Comparison of ENCODE assay signal across 9 cellular contexts in genomic region chr16:54931757-54932660, GRCh38. TPM values are rescaled to one million over a fixed set of nuclear protein-coding genes. Genes with fewer than 3 reads are reported as not detected.
A peak's percentile ranks its signal among the peaks of the same experiment; 100 is the strongest.
DNase-seq lines count a peak whose midpoint lies in the region; ATAC-seq, FAIRE-seq and TF ChIP-seq lines count a peak whose summit lies in the region.
"Had no signal": no experiment of that assay in that cellular context is flagged by ENCODE, and none has a peak within 500 bp of the region (broad histone marks: within the 10 kb centered on the region; RNA-seq: fewer than 3 reads in every experiment).

No MANE protein-coding gene starts in this region.

- TF ChIP-seq CTCF in heart left ventricle (IDR thresholded peaks at IDR 0.05) (no peak), keratinocyte (optimal IDR thresholded peaks at IDR 0.05 in 1 of 3, IDR thresholded peaks at IDR 0.05 in 1 of 3, conservative IDR thresholded peaks at IDR 0.05 in 1 of 3; ENCODE audit: extremely low read depth in 1 of 3, insufficient read depth in 2 of 3, low read length in 3 of 3) (no peak), HepG2 (CRISPR knock-in tag; IDR thresholded peaks at IDR 0.05) (no peak)

- peaks cover 14% of the 10 kb centered on the region for H3K36me3 Mint-ChIP-seq in activated naive CD8-positive, alpha-beta T cell treated with anti-CD3 and anti-CD28 coated beads for 36 hours

- H3K4me3 ChIP-seq in heart left ventricle (peak overlapping the region; percentile 57 to 86 (median 74)), keratinocyte (ENCODE audit: control insufficient read depth in 2 of 3, extremely low read depth in 1 of 3, insufficient read depth in 2 of 3, low read depth in 1 of 3, low read length in 3 of 3) (peak overlapping the region; percentile 78 to 91 (median 88)), HepG2 (replicated peaks in 1 of 3; ENCODE audit: insufficient read depth in 1 of 3, low read depth in 2 of 3, low read length in 3 of 3) (no peak overlapping the region)

- POLR2A ChIA-PET in HepG2 (lab: Yijun Ruan, JAX) = no interaction called here

- H3K9ac ChIP-seq in keratinocyte (ENCODE audit: control insufficient read depth, extremely low read depth, insufficient read depth, low read length) (peak overlapping the region; percentile 94), HepG2 (ENCODE audit: insufficient read depth, low read depth, low read length) (no peak overlapping the region)

- H3K4me3 Mint-ChIP-seq in activated naive CD8-positive, alpha-beta T cell treated with anti-CD3 and anti-CD28 coated beads for 36 hours = peak overlapping the region; percentile 59

- WGBS in heart left ventricle, 4 donors = 14 to 28% (median 20%) methylated on average over 36 to 61 of the region's 61 CpGs
- 80% methylated on average over 59 of the region's 61 CpGs for WGBS in HepG2 (ENCODE audit: low lambda C conversion rate)

- no peaks in the 10 kb centered on the region for H3K9me3 ChIP-seq in heart left ventricle
- H3K9me3 ChIP-seq in keratinocyte (ENCODE audit: control insufficient read depth, low read depth, low read length) = no peaks in the 10 kb centered on the region
- no peaks in the 10 kb centered on the region for H3K9me3 ChIP-seq in HepG2 (ENCODE audit: low read length)

- no TSS peak for BruUV-seq in HepG2 (replicated peaks; lab: Mats Ljungman, UMichigan)

- TF ChIP-seq RAD21 in HepG2 (CRISPR knock-in tag; IDR thresholded peaks at IDR 0.05) = no peak

- no peak for DNase-seq in heart left ventricle
- no peak for DNase-seq in left cardiac atrium
- DNase-seq in activated naive CD8-positive, alpha-beta T cell treated with anti-CD3 and anti-CD28 coated beads for 36 hours = no peak
- DNase-seq in keratinocyte (ENCODE audit: low read depth, low spot score) = no peak
- no peak for DNase-seq in HepG2 (ENCODE audit: low spot score)
- DNase-seq in NCI-H345 treated with DMSO at 0.1 percent for 48 hours (lab: John Stamatoyannopoulos, UW; ENCODE audit: unreplicated experiment) = no peak
- DNase-seq in globus pallidus (ENCODE audit: low spot score) = no peak
- DNase-seq: dorsolateral prefrontal cortex had no signal

- H3K27ac Mint-ChIP-seq in activated naive CD8-positive, alpha-beta T cell treated with anti-CD3 and anti-CD28 coated beads for 36 hours = no peak overlapping the region

- TF ChIP-seq EP300 in HepG2 (IDR thresholded peaks at IDR 0.05; ENCODE audit: low read depth in 2 of 2, low read length in 2 of 2) = no peak
- no peak for TF ChIP-seq EP300 in HepG2 (CRISPR knock-in tag; IDR thresholded peaks at IDR 0.05; ENCODE audit: borderline replicate concordance)

- no peak for FAIRE-seq in keratinocyte (lab: Jason Lieb, UNC)
- FAIRE-seq in HepG2 (lab: Jason Lieb, UNC) = no peak

- peaks cover 0 to 10% (median 0%) of the 10 kb centered on the region in 9 donors for H3K36me3 ChIP-seq in heart left ventricle
- peaks cover 0 to 3% of the 10 kb centered on the region in 2 experiments for H3K36me3 ChIP-seq in keratinocyte (ENCODE audit: control insufficient read depth in 2 of 2, extremely low read depth in 1 of 2, insufficient read depth in 2 of 2, low read length in 2 of 2)
- H3K36me3 ChIP-seq in HepG2 (replicated peaks in 1 of 2; ENCODE audit: control insufficient read depth in 1 of 2, insufficient read depth in 2 of 2, low read length in 2 of 2) = no peaks in the 10 kb centered on the region

- peaks cover 88% of the 10 kb centered on the region for H3K27me3 Mint-ChIP-seq in activated naive CD8-positive, alpha-beta T cell treated with anti-CD3 and anti-CD28 coated beads for 36 hours

- peaks cover 32% of the 10 kb centered on the region for H3K4me1 Mint-ChIP-seq in activated naive CD8-positive, alpha-beta T cell treated with anti-CD3 and anti-CD28 coated beads for 36 hours

- CTCF ChIA-PET in HepG2 (lab: Yijun Ruan, JAX; ENCODE audit: low intra/inter-chr PET ratio, low total read pairs) = no interaction called here

- TF ChIP-seq POLR2A in heart left ventricle (IDR thresholded peaks at IDR 0.05) (no peak), HepG2 (IDR thresholded peaks at IDR 0.05; ENCODE audit: insufficient read depth in 1 of 2, low read depth in 2 of 2, low read length in 2 of 2) (no peak)

- H3K79me2 ChIP-seq in keratinocyte (ENCODE audit: control insufficient read depth, insufficient read depth, low read length) (peaks cover 70% of the 10 kb centered on the region), HepG2 (ENCODE audit: insufficient read depth, low read length) (no peaks in the 10 kb centered on the region)

- dilution Hi-C loops in keratinocyte (cut with MboI; ENCODE audit: extremely low pct_ligation_motif_present, low sequenced_read_pairs) = no loop called here

- H4K20me1 ChIP-seq in keratinocyte (ENCODE audit: control insufficient read depth, extremely low read depth, insufficient read depth, low read length) = no peaks in the 10 kb centered on the region
- H4K20me1 ChIP-seq in HepG2 (ENCODE audit: insufficient read depth, low read length) = no peaks in the 10 kb centered on the region

- H3K9me3 Mint-ChIP-seq in activated naive CD8-positive, alpha-beta T cell treated with anti-CD3 and anti-CD28 coated beads for 36 hours = peaks cover 9% of the 10 kb centered on the region

- H3K9me1 ChIP-seq in keratinocyte (ENCODE audit: control insufficient read depth, extremely low read depth, insufficient read depth, low read length) = no peaks in the 10 kb centered on the region

- H2AFZ ChIP-seq in keratinocyte (ENCODE audit: control insufficient read depth, low read length) (peak overlapping the region; percentile 49), HepG2 (ENCODE audit: low read length) (no peak overlapping the region)

- H3K4me2 ChIP-seq in keratinocyte (ENCODE audit: control insufficient read depth, extremely low read depth, insufficient read depth, low read depth, low read length) = peak overlapping the region; percentile 99
- H3K4me2 ChIP-seq in HepG2 (ENCODE audit: low read depth, low read length) = no peak overlapping the region

- intact Hi-C loops in heart left ventricle (cut with DNase I) (loop anchor here in 9 of 10 donors (2.0 to 10.0 kb wide), 16 partner anchors 277 to 1387 kb away; partner anchors contain the start of gene IRX6 (in 4 of the 9)), left cardiac atrium (cut with DNase I) (loop anchor here (10.0 kb wide), 1 partner anchor 647 kb away; the partner anchor contains the start of gene IRX3 (in 2 of the 2)), HepG2 (cut with micrococcal nuclease; ENCODE audit: unreplicated experiment) (no loop called here)

- H3K27me3 ChIP-seq in heart left ventricle (peaks cover 3 to 76% (median 46%) of the 10 kb centered on the region in 9 donors), keratinocyte (ENCODE audit: control insufficient read depth, extremely low read depth, insufficient read depth, low read length) (no peaks in the 10 kb centered on the region), HepG2 (ENCODE audit: control insufficient read depth in 1 of 2, insufficient read depth in 2 of 2, low read length in 2 of 2) (peaks cover 5 to 45% of the 10 kb centered on the region in 2 experiments)

- H3K4me1 ChIP-seq in heart left ventricle = peaks cover 0 to 48% (median 14%) of the 10 kb centered on the region in 12 donors
- H3K4me1 ChIP-seq in keratinocyte (ENCODE audit: control insufficient read depth, extremely low read depth, insufficient read depth, low read length) = peaks cover 9% of the 10 kb centered on the region
- no peaks in the 10 kb centered on the region for H3K4me1 ChIP-seq in HepG2 (ENCODE audit: insufficient read depth, low read length)

- in situ Hi-C loops in HepG2 (cut with HindIII; ENCODE audit: extremely low pct_ligation_motif_present, low pct_unique_long_range_greater_than_20kb) = no loop called here

- H3K27ac ChIP-seq in heart left ventricle = peak overlapping the region; percentile 55 to 96 (median 90)
- peak overlapping the region; percentile 72 for H3K27ac ChIP-seq in keratinocyte (ENCODE audit: control insufficient read depth, insufficient read depth, low read length)
- H3K27ac ChIP-seq in HepG2 (ENCODE audit: extremely low read length, insufficient read depth, low read length) = no peak overlapping the region

- ATAC-seq in heart left ventricle (no peak), left cardiac atrium (no peak), HepG2 (no peak), GM21717 (IDR thresholded peaks at IDR 0.05; ENCODE audit: unreplicated experiment) (no peak)

RNA-seq across cellular contexts. Expression of gene IRX5, which starts 1.3 kb away (rescaled TPM):
- 10 to 100 TPM in 7 of 9 donors, 1 to 10 TPM in 2; 5.8 to 32.2 (median 18.1) TPM for total RNA-seq in heart left ventricle
- polyA plus RNA-seq in heart left ventricle = 10 to 100 TPM; 19.2 to 19.4 TPM
- total RNA-seq in left cardiac atrium = 1 to 10 TPM in 1 of 2 donors, under 1 TPM in 1; 0.27 to 1.1 TPM
- not detected for total RNA-seq in activated naive CD8-positive, alpha-beta T cell treated with anti-CD3 and anti-CD28 coated beads for 36 hours
- 2.6 to 2.8 TPM (median 2.7 TPM) in 3 replicates for polyA plus RNA-seq in keratinocyte
- 5.7 TPM for polyA plus RNA-seq in keratinocyte (2011; ENCODE audit: low read depth)
- 1.8 and 2.7 TPM in 2 replicates for polyA plus RNA-seq in keratinocyte (2011; cell fraction: cytosol; rRNA removed)
- polyA plus RNA-seq in keratinocyte (2011; cell fraction: nucleus; rRNA removed) = 5.9 and 7.6 TPM in 2 replicates
- 4.0 and 4.2 TPM in 2 replicates for polyA plus RNA-seq in keratinocyte (2012; ENCODE audit: low replicate concordance)
- 1.2 to 1.9 TPM (median 1.5 TPM) in 3 replicates for polyA minus RNA-seq in keratinocyte
- 12.5 TPM for polyA minus RNA-seq in keratinocyte (2011; cell fraction: cytosol; rRNA and poly(A)+ RNA removed)
- 4.7 and 6.4 TPM in 2 replicates for polyA minus RNA-seq in keratinocyte (2011; cell fraction: nucleus; rRNA and poly(A)+ RNA removed)
- not detected in 2 replicates for total RNA-seq in HepG2 (2016; rRNA removed; fragmentation: Illumina TruSeq; extraction: Trizol)
- not detected in 2 replicates for total RNA-seq in HepG2 (2016; cell fraction: cytosol; rRNA removed; fragmentation: Illumina TruSeq; extraction: Trizol; ENCODE audit: low read depth)
- total RNA-seq in HepG2 (2016; cell fraction: insoluble cytoplasmic fraction; rRNA removed; fragmentation: Illumina TruSeq; extraction: Trizol) = not detected in 2 replicates
- total RNA-seq in HepG2 (2016; cell fraction: membrane; rRNA removed; fragmentation: Illumina TruSeq; extraction: Trizol) = not detected in 2 replicates
- total RNA-seq in HepG2 (2016; cell fraction: nucleus; rRNA removed; fragmentation: Illumina TruSeq; extraction: Trizol) = not detected in 2 replicates
- not detected in 2 replicates for polyA plus RNA-seq in HepG2 (2011; rRNA removed)
- not detected in 2 replicates for polyA plus RNA-seq in HepG2 (2011; cell fraction: cytosol; rRNA removed)
- polyA plus RNA-seq in HepG2 (2011; cell fraction: nucleus; rRNA removed) = not detected in 2 replicates
- polyA plus RNA-seq in HepG2 (2012) = not detected in 2 replicates
- not detected in 2 replicates for polyA plus RNA-seq in HepG2 (2016; cell fraction: cytosol; fragmentation: Illumina TruSeq; extraction: Trizol; ENCODE audit: low read depth)
- not detected in 2 replicates for polyA plus RNA-seq in HepG2 (2016; cell fraction: insoluble cytoplasmic fraction; fragmentation: Illumina TruSeq; extraction: Trizol; ENCODE audit: low read depth)
- polyA plus RNA-seq in HepG2 (2016; cell fraction: membrane; fragmentation: Illumina TruSeq; extraction: Trizol; ENCODE audit: low read depth) = not detected in 2 replicates
- not detected in 2 replicates for polyA plus RNA-seq in HepG2 (2016; cell fraction: nucleus; fragmentation: Illumina TruSeq; extraction: Trizol; ENCODE audit: insufficient read depth, low read depth)
- polyA minus RNA-seq in HepG2 (2011; rRNA and poly(A)+ RNA removed; ENCODE audit: low replicate concordance) = 1.1 TPM in 1 of 2 replicates, not detected in the other
- polyA minus RNA-seq in HepG2 (2011; cell fraction: cytosol; rRNA and poly(A)+ RNA removed) = not detected in 2 replicates
- not detected in 2 replicates for polyA minus RNA-seq in HepG2 (2011; cell fraction: nucleus; rRNA and poly(A)+ RNA removed)

Comparison
In these comparisons a context has a peak if more than half of its experiments do, and no peak if none do; other contexts are left out.
1. H3K4me3 ChIP-seq: peak in heart left ventricle (12 of 12) and keratinocyte (3 of 3); none in HepG2 (0 of 3).